Comparison of ENCODE assay signal across 8 cellular contexts in genomic region chr4:152590179-152591031, GRCh38. TPM values are rescaled to one million over a fixed set of nuclear protein-coding genes. Genes with fewer than 3 reads are reported as not detected.
DNase-seq lines count a peak whose midpoint lies in the region; ATAC-seq and TF ChIP-seq lines count a peak whose summit lies in the region.

No MANE protein-coding gene starts in this region.

- H3K27me3 ChIP-seq in rectal smooth muscle tissue (ENCODE audit: control insufficient read depth, insufficient read depth, low read length) (no peaks in the 10 kb centered on the region), body of pancreas (no peaks in the 10 kb centered on the region)

- H3K4me3 ChIP-seq in choroid plexus epithelial cell (ENCODE audit: low read depth, low read length) (no peak overlapping the region), rectal smooth muscle tissue (ENCODE audit: low read length) (no peak overlapping the region), body of pancreas (no peak overlapping the region)

- no peak for TF ChIP-seq POLR2A in body of pancreas (IDR thresholded peaks at IDR 0.05)

- no peaks in the 10 kb centered on the region for H3K9me3 ChIP-seq in body of pancreas

- WGBS in body of pancreas, 2 donors, result 43 to 53% methylated on average over 4 of the region's 4 CpGs

- no peak overlapping the region for H3K9ac ChIP-seq in rectal smooth muscle tissue (ENCODE audit: low read length)

- DNase-seq in GM04504 (ENCODE audit: low read depth), result peak; percentile 81
- DNase-seq in NCI-H2196 treated with DMSO at 0.1 percent for 48 hours (lab: John Stamatoyannopoulos, UW; ENCODE audit: unreplicated experiment), result peak; percentile 33
- DNase-seq in choroid plexus epithelial cell (ENCODE audit: low read depth), result peak; percentile 98
- no peak for DNase-seq in effector CD8-positive, alpha-beta T cell (lab: John Stamatoyannopoulos, UW)
- no peak for DNase-seq in body of pancreas
- DNase-seq in HuH-7 (ENCODE audit: low spot score), result no peak

- peaks cover 8% of the 10 kb centered on the region for H3K4me1 ChIP-seq in rectal smooth muscle tissue (ENCODE audit: control insufficient read depth, insufficient read depth, low read length)
- no peaks in the 10 kb centered on the region for H3K4me1 ChIP-seq in body of pancreas

- H3K27ac ChIP-seq in rectal smooth muscle tissue (ENCODE audit: low read depth, low read length) (peak overlapping the region; percentile 54), body of pancreas (no peak overlapping the region)

- intact Hi-C loops in body of pancreas (cut with DNase I), result no loop called here

- TF ChIP-seq CTCF in choroid plexus epithelial cell (conservative IDR thresholded peaks at IDR 0.05; ENCODE audit: low read depth, low read length), result no peak
- no peak for TF ChIP-seq CTCF in body of pancreas (IDR thresholded peaks at IDR 0.05)

- no peaks in the 10 kb centered on the region for H3K36me3 ChIP-seq in rectal smooth muscle tissue (ENCODE audit: control insufficient read depth, insufficient read depth, low read length)
- no peaks in the 10 kb centered on the region for H3K36me3 ChIP-seq in body of pancreas (replicated peaks in 1 of 2; ENCODE audit: insufficient read depth in 1 of 2, low read depth in 2 of 2)

- ATAC-seq in GM21360 (IDR thresholded peaks at IDR 0.05; ENCODE audit: unreplicated experiment), result no peak
- no peak for ATAC-seq in body of pancreas

RNA-seq across cellular contexts. Expression of gene FBXW7, which starts 54.5 kb away (rescaled TPM):
- total RNA-seq in body of pancreas, result 10 to 100 TPM; 34.5 to 40.5 TPM

Comparison
In these comparisons a context has a peak if more than half of its experiments do, and no peak if none do; other contexts are left out.
1. DNase-seq: peak in GM04504 (single experiment), NCI-H2196 treated with DMSO at 0.1 percent for 48 hours (single experiment) and choroid plexus epithelial cell (single experiment); none in effector CD8-positive, alpha-beta T cell (single experiment), body of pancreas (0 of 4) and HuH-7 (single experiment).